7 cellular contexts compared by ENCODE assay signal in the genomic region with DNA sequence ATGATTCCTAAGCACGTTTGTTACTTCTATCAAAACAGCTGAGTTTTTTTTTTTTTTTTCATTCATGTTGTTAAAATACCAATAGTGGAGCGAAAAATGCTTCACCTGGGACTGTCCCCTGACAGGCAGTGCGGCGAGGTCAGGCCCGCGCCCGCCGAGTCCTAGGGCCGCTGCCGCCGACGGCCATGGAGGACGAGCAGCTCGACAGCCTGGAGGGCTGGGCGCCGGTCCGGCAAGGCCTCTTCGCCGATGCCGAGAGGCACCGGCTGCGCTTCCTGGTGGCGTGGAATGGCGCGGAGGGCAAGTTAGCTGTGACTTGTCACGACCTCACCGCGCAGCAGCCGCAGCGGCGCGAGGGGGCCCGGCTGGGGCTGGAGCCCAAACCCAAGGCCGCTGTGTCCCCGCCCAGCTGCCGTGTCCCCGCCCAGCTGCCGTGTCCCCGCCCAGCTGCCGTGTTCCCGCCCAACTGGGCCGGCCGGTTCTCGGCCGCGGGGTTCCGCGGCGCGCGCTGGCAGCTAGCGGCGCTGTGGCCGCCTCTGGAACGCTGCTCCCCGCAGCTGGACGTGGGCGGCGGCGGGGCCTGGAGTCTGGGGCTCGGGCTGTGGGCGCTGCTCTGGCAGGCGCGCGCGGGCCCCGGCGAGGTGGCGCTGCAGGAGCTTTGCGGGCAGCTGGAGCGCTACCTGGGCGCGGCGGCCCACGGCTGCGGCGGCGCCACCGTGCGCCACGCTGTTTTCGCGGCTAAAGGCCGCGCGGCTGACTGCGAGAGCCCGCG. TPM values are rescaled to one million over a fixed set of nuclear protein-coding genes. Genes with fewer than 3 reads are reported as not detected.
DNase-seq lines count a peak whose midpoint lies in the region; ATAC-seq and TF ChIP-seq lines count a peak whose summit lies in the region.
"Not testable (repeated sequence)": the region's sequence is repeated elsewhere in the genome, so short reads cannot be mapped to it uniquely, and the experiment has no call there.

No MANE protein-coding gene starts in this region.

- H3F3A ChIP-seq in OCI-LY1 (ENCODE audit: insufficient read depth, low read length): not testable (repeated sequence)

- H3K36me3 Mint-ChIP-seq in naive B cell: not testable (repeated sequence)

- H3K4me3 ChIP-seq in OCI-LY1 (ENCODE audit: low read depth, low read length, poor library complexity, severe bottlenecking): peak overlapping the region; percentile 46

- not testable (repeated sequence) for H2AFZ ChIP-seq in OCI-LY1 (ENCODE audit: low read length)

- H3K36me3 ChIP-seq in OCI-LY1 (ENCODE audit: insufficient read depth, low read length): not testable (repeated sequence)

- not testable (repeated sequence) for H3K79me2 ChIP-seq in OCI-LY1 (ENCODE audit: insufficient read depth, low read length)

- not testable (repeated sequence) for H3K27me3 ChIP-seq in OCI-LY1 (ENCODE audit: insufficient read depth, low read length)

- H3K4me1 Mint-ChIP-seq in naive B cell: not testable (repeated sequence)

- not testable (repeated sequence) for H3K4me2 ChIP-seq in OCI-LY1 (ENCODE audit: low read length)

- H3K9me3 ChIP-seq in OCI-LY1 (ENCODE audit: low read length): not testable (repeated sequence)

- not testable (repeated sequence) for H3K9ac ChIP-seq in OCI-LY1 (ENCODE audit: low read length)

- not testable (repeated sequence) for H3K4me1 ChIP-seq in OCI-LY1 (ENCODE audit: insufficient read depth, low read length, severe bottlenecking)

- H4K20me1 ChIP-seq in OCI-LY1 (ENCODE audit: insufficient read depth, low read length): not testable (repeated sequence)

- H3K9me3 Mint-ChIP-seq in naive B cell: not testable (repeated sequence)

- not testable (repeated sequence) for H3K27ac Mint-ChIP-seq in naive B cell

- not testable (repeated sequence) for H3K9me2 ChIP-seq in OCI-LY1 (ENCODE audit: low read depth, low read length)

- TF ChIP-seq CTCF in OCI-LY1 (IDR thresholded peaks at IDR 0.05; ENCODE audit: low read length): not testable (repeated sequence)

- H3K27me3 Mint-ChIP-seq in naive B cell: not testable (repeated sequence)

- DNase-seq in activated CD8-positive, alpha-beta memory T cell treated with anti-CD3 and anti-CD28 coated beads, Interleukin-2, amount 50 U/mL, for 4 hours: peak; percentile 56
- peak; percentile 21 for DNase-seq in effector CD4-positive, alpha-beta T cell
- DNase-seq in naive B cell: peak; percentile 70
- DNase-seq in stimulated activated CD4-positive, alpha-beta T cell treated with anti-CD3 and anti-CD28 coated beads, TNF-alpha, amount 100 ng/mL, for 1 hour (ENCODE audit: low read depth in 3 of 3, low spot score in 1 of 3): peak in 2 of 3 donors; percentile 11 to 38

- not testable (repeated sequence) for H3K4me3 Mint-ChIP-seq in naive B cell

- not testable (repeated sequence) for H3K27ac ChIP-seq in OCI-LY1 (ENCODE audit: low read depth, low read length, poor library complexity, severe bottlenecking)

- peak; percentile 97 for ATAC-seq in GM19324 (IDR thresholded peaks at IDR 0.05; ENCODE audit: low FRiP score, unreplicated experiment)
- ATAC-seq in HG02840 (IDR thresholded peaks at IDR 0.05; ENCODE audit: low FRiP score, unreplicated experiment): peak; percentile 84
- ATAC-seq in naive B cell (ENCODE audit: low read depth in 2 of 2): peak; percentile 81 to 92

RNA-seq across cellular contexts. Expression of gene GOLGA8R, which starts 56.7 kb away (rescaled TPM):
- polyA plus RNA-seq in naive B cell (ENCODE audit: low read depth in 6 of 6): under 1 TPM in 3 of 6 donors, not detected in 3; 0.08 to 0.37 (median 0.14) TPM
